Comparison of ENCODE assay signal across 8 cellular contexts in genomic region chrX:86014959-86015358, GRCh38. TPM values are rescaled to one million over a fixed set of nuclear protein-coding genes. Genes with fewer than 3 reads are reported as not detected.
DNase-seq lines count a peak whose midpoint lies in the region; ATAC-seq and TF ChIP-seq lines count a peak whose summit lies in the region.
"Not testable (repeated sequence)": the region's sequence is repeated elsewhere in the genome, so short reads cannot be mapped to it uniquely, and the experiment has no call there.

No MANE protein-coding gene starts in this region.

- not testable (repeated sequence) for H3K79me2 ChIP-seq in hepatocyte

- not testable (repeated sequence) for TF ChIP-seq CTCF in CD8-positive, alpha-beta T cell (IDR thresholded peaks at IDR 0.05); WTC11 (IDR thresholded peaks at IDR 0.05); activated CD8-positive, alpha-beta T cell treated with anti-CD3 and anti-CD28 coated beads for 36 hours (IDR thresholded peaks at IDR 0.05); hepatocyte (IDR thresholded peaks at IDR 0.05; ENCODE audit: poor library complexity); nephron progenitor cell (IDR thresholded peaks at IDR 0.05)

- not testable (repeated sequence) for H3K9me3 ChIP-seq in CD8-positive, alpha-beta T cell (ENCODE audit: low read length); hepatocyte (ENCODE audit: low read depth)

- H3K36me3 Mint-ChIP-seq in CD8-positive, alpha-beta T cell: peaks cover 17% of the 10 kb centered on the region
- H3K36me3 Mint-ChIP-seq in WTC11 (peaks cover 11% of the 10 kb centered on the region), nephron progenitor cell (ENCODE audit: low read depth) (peaks cover 74% of the 10 kb centered on the region)
- peaks cover 27% of the 10 kb centered on the region for H3K36me3 Mint-ChIP-seq in activated CD8-positive, alpha-beta T cell treated with anti-CD3 and anti-CD28 coated beads for 36 hours (ENCODE audit: low read depth)
- peaks cover 42% of the 10 kb centered on the region for H3K36me3 Mint-ChIP-seq in activated naive CD8-positive, alpha-beta T cell treated with anti-CD3 and anti-CD28 coated beads for 36 hours

- CTCF ChIA-PET in CD8-positive, alpha-beta T cell (lab: Charles Lee); WTC11 (lab: Charles Lee); activated CD8-positive, alpha-beta T cell treated with anti-CD3 and anti-CD28 coated beads for 36 hours (lab: Charles Lee): not testable (repeated sequence)

- H3K27ac ChIP-seq in CD8-positive, alpha-beta T cell (ENCODE audit: low read depth, low read length): not testable (repeated sequence)
- H3K27ac ChIP-seq in hepatocyte: peak overlapping the region; percentile 72

- not testable (repeated sequence) for H2AFZ ChIP-seq in hepatocyte

- DNase-seq in CD8-positive, alpha-beta T cell: peak in 1 of 7 experiments; percentile 11
- not testable (repeated sequence) for DNase-seq in WTC11 (ENCODE audit: low spot score); hepatocyte (ENCODE audit: low spot score); nephron progenitor cell
- DNase-seq in activated CD8-positive, alpha-beta T cell treated with anti-CD3 and anti-CD28 coated beads for 36 hours: peak; percentile 16
- peak; percentile 65 for DNase-seq in activated effector memory CD4-positive, alpha-beta T cell treated with anti-CD3 and anti-CD28 coated beads, Interleukin-2, amount 50 U/mL, for 16 hours
- DNase-seq in activated naive CD8-positive, alpha-beta T cell treated with anti-CD3 and anti-CD28 coated beads for 36 hours: peak; percentile 1
- peak; percentile 43 for DNase-seq in stimulated activated CD4-positive, alpha-beta T cell treated with anti-CD3 and anti-CD28 coated beads, Interleukin-4, amount 100 ng/mL, for 24 hours

- H3K4me3 Mint-ChIP-seq in CD8-positive, alpha-beta T cell; WTC11; activated CD8-positive, alpha-beta T cell treated with anti-CD3 and anti-CD28 coated beads for 36 hours; activated naive CD8-positive, alpha-beta T cell treated with anti-CD3 and anti-CD28 coated beads for 36 hours; nephron progenitor cell: not testable (repeated sequence)

- POLR2A ChIA-PET in CD8-positive, alpha-beta T cell (lab: Charles Lee); WTC11 (lab: Charles Lee); activated CD8-positive, alpha-beta T cell treated with anti-CD3 and anti-CD28 coated beads for 36 hours (lab: Charles Lee): not testable (repeated sequence)

- intact Hi-C loops in CD8-positive, alpha-beta T cell (cut with DNase I, micrococcal nuclease); activated CD8-positive, alpha-beta T cell treated with anti-CD3 and anti-CD28 coated beads for 36 hours (cut with micrococcal nuclease): not testable (repeated sequence)

- H3K4me1 Mint-ChIP-seq in CD8-positive, alpha-beta T cell (ENCODE audit: low read depth): peaks cover 35% of the 10 kb centered on the region
- H3K4me1 Mint-ChIP-seq in WTC11 (peaks cover 62% of the 10 kb centered on the region), nephron progenitor cell (peaks cover 47% of the 10 kb centered on the region)
- H3K4me1 Mint-ChIP-seq in activated CD8-positive, alpha-beta T cell treated with anti-CD3 and anti-CD28 coated beads for 36 hours (ENCODE audit: low read depth): peaks cover 25% of the 10 kb centered on the region
- peaks cover 21% of the 10 kb centered on the region for H3K4me1 Mint-ChIP-seq in activated naive CD8-positive, alpha-beta T cell treated with anti-CD3 and anti-CD28 coated beads for 36 hours

- not testable (repeated sequence) for H3K4me2 ChIP-seq in hepatocyte

- H3K9me2 ChIP-seq in hepatocyte (replicated peaks; ENCODE audit: insufficient read depth): not testable (repeated sequence)

- H3K4me1 ChIP-seq in CD8-positive, alpha-beta T cell (ENCODE audit: insufficient read depth, low read length); hepatocyte (ENCODE audit: insufficient read depth): not testable (repeated sequence)

- not testable (repeated sequence) for H3K36me3 ChIP-seq in CD8-positive, alpha-beta T cell (ENCODE audit: insufficient read depth, low read length); hepatocyte (replicated peaks; ENCODE audit: insufficient read depth, low read depth)

- not testable (repeated sequence) for H4K20me1 ChIP-seq in hepatocyte (ENCODE audit: insufficient read depth, poor library complexity, severe bottlenecking)

- peak overlapping the region; percentile 13 for H3K27ac Mint-ChIP-seq in CD8-positive, alpha-beta T cell
- H3K27ac Mint-ChIP-seq in WTC11 (peak overlapping the region; percentile 97), nephron progenitor cell (peak overlapping the region; percentile 95)
- peak overlapping the region; percentile 10 for H3K27ac Mint-ChIP-seq in activated CD8-positive, alpha-beta T cell treated with anti-CD3 and anti-CD28 coated beads for 36 hours
- not testable (repeated sequence) for H3K27ac Mint-ChIP-seq in activated naive CD8-positive, alpha-beta T cell treated with anti-CD3 and anti-CD28 coated beads for 36 hours

- not testable (repeated sequence) for H3K27me3 Mint-ChIP-seq in CD8-positive, alpha-beta T cell (ENCODE audit: low read depth); WTC11 (ENCODE audit: low read depth); activated CD8-positive, alpha-beta T cell treated with anti-CD3 and anti-CD28 coated beads for 36 hours; activated naive CD8-positive, alpha-beta T cell treated with anti-CD3 and anti-CD28 coated beads for 36 hours; nephron progenitor cell (ENCODE audit: low read depth, poor library complexity)

- not testable (repeated sequence) for H3K4me3 ChIP-seq in CD8-positive, alpha-beta T cell (ENCODE audit: low read depth, low read length); hepatocyte

- not testable (repeated sequence) for H3K27me3 ChIP-seq in CD8-positive, alpha-beta T cell (ENCODE audit: insufficient read depth, low read length); hepatocyte

- not testable (repeated sequence) for ATAC-seq in CD8-positive, alpha-beta T cell; WTC11; activated CD8-positive, alpha-beta T cell treated with anti-CD3 and anti-CD28 coated beads for 36 hours

- not testable (repeated sequence) for H3K9me3 Mint-ChIP-seq in CD8-positive, alpha-beta T cell; WTC11; activated CD8-positive, alpha-beta T cell treated with anti-CD3 and anti-CD28 coated beads for 36 hours
- H3K9me3 Mint-ChIP-seq in activated naive CD8-positive, alpha-beta T cell treated with anti-CD3 and anti-CD28 coated beads for 36 hours: peaks cover 10% of the 10 kb centered on the region
- peaks cover 17% of the 10 kb centered on the region for H3K9me3 Mint-ChIP-seq in nephron progenitor cell

- WGBS in hepatocyte (ENCODE audit: low lambda C conversion rate, missing lambda C conversion rate): 73% methylated on average over 4 of the region's 4 CpGs

RNA-seq across cellular contexts. Expression of gene CHM, which starts 32.4 kb away (rescaled TPM):
- 1 to 10 TPM; 2.4 to 2.5 TPM for total RNA-seq in CD8-positive, alpha-beta T cell
- 13.0 to 18.1 TPM (median 16.9 TPM) in 3 replicates for total RNA-seq in WTC11 (2021)
- total RNA-seq in activated CD8-positive, alpha-beta T cell treated with anti-CD3 and anti-CD28 coated beads for 36 hours: 10 to 100 TPM in 1 of 2 experiments, 1 to 10 TPM in 1; 9.2 to 11.6 TPM
- 10 to 100 TPM; 10.3 to 13.8 TPM for total RNA-seq in activated naive CD8-positive, alpha-beta T cell treated with anti-CD3 and anti-CD28 coated beads for 36 hours
- 24.8 and 27.3 TPM in 2 replicates for total RNA-seq in hepatocyte
- 11.6 and 13.2 TPM in 2 replicates for polyA plus RNA-seq in hepatocyte
